Comparison of ENCODE assay signal across 8 cellular contexts in the genomic region with DNA sequence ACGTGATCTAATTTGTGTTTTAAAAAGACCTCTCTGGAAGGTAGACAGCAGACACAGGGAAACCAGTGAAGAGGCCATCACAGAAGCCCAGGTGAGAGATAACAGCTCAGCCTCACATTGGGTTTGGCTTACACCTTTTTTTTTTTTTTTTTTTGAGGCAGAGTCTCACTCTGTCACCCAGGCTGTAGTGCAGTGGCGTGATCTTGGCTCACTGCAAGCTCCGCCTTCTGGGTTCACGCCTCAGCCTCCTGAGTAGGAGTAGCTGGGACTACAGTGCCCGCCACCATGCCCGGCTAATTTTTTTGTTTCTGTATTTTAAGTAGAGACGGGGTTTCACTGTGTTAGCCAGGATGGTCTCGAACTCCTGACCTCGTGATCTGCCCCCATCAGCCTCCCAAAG.
DNase-seq lines count a peak whose midpoint lies in the region; ATAC-seq and TF ChIP-seq lines count a peak whose summit lies in the region.
"Not testable (repeated sequence)": the region's sequence is repeated elsewhere in the genome, so short reads cannot be mapped to it uniquely, and the experiment has no call there.

No MANE protein-coding gene starts in this region.

- not testable (repeated sequence) for H3K9me3 ChIP-seq in CD4-positive, alpha-beta T cell (ENCODE audit: control insufficient read depth, low read length); naive thymus-derived CD4-positive, alpha-beta T cell (ENCODE audit: control insufficient read depth in 2 of 3, low read length in 3 of 3); skeletal muscle tissue (ENCODE audit: control insufficient read depth in 3 of 3, low read length in 3 of 3)

- not testable (repeated sequence) for H3K4me1 Mint-ChIP-seq in CD4-positive, alpha-beta T cell (ENCODE audit: low read depth); naive thymus-derived CD4-positive, alpha-beta T cell
- H3K4me1 Mint-ChIP-seq in T-cell, result peaks cover 13 to 19% (median 13%) of the 10 kb centered on the region in 3 donors
- peaks cover 16% of the 10 kb centered on the region for H3K4me1 Mint-ChIP-seq in activated CD8-positive, alpha-beta memory T cell treated with anti-CD3 and anti-CD28 coated beads, Interleukin-2, amount 10 ng/mL, durations not matched to agents 7 days and 5 days
- H3K4me1 Mint-ChIP-seq in brain, result peaks cover 46% of the 10 kb centered on the region
- peaks cover 51% of the 10 kb centered on the region for H3K4me1 Mint-ChIP-seq in stimulated activated naive CD8-positive, alpha-beta T cell treated with anti-CD3 and anti-CD28 coated beads, Interleukin-15, Interleukin-2, amounts not matched to agents 100 ng/mL and 50 ng/mL, for 24 hours (ENCODE audit: low read depth)

- not testable (repeated sequence) for H3K9me3 Mint-ChIP-seq in CD4-positive, alpha-beta T cell; T-cell; activated CD8-positive, alpha-beta memory T cell treated with anti-CD3 and anti-CD28 coated beads, Interleukin-2, amount 10 ng/mL, durations not matched to agents 7 days and 5 days (ENCODE audit: low read depth); brain; naive thymus-derived CD4-positive, alpha-beta T cell; stimulated activated naive CD8-positive, alpha-beta T cell treated with anti-CD3 and anti-CD28 coated beads, Interleukin-15, Interleukin-2, amounts not matched to agents 100 ng/mL and 50 ng/mL, for 24 hours

- H3K27me3 ChIP-seq in CD4-positive, alpha-beta T cell (ENCODE audit: control insufficient read depth, insufficient read depth, low read length); naive thymus-derived CD4-positive, alpha-beta T cell (ENCODE audit: control insufficient read depth in 2 of 2, insufficient read depth in 2 of 2, low read length in 2 of 2); skeletal muscle tissue (ENCODE audit: control insufficient read depth in 3 of 3, insufficient read depth in 3 of 3, low read length in 3 of 3): not testable (repeated sequence)

- TF ChIP-seq CTCF in CD4-positive, alpha-beta T cell (IDR thresholded peaks at IDR 0.05); brain (conservative IDR thresholded peaks at IDR 0.05): not testable (repeated sequence)

- H3K9ac ChIP-seq in skeletal muscle tissue (ENCODE audit: low read depth in 1 of 3, low read length in 3 of 3), result not testable (repeated sequence)

- not testable (repeated sequence) for H3K27ac ChIP-seq in CD4-positive, alpha-beta T cell (ENCODE audit: low read depth, low read length); naive thymus-derived CD4-positive, alpha-beta T cell (ENCODE audit: low read depth, low read length)
- peak overlapping the region; percentile 85 for H3K27ac ChIP-seq in skeletal muscle tissue (ENCODE audit: low read depth, low read length)

- intact Hi-C loops in CD4-positive, alpha-beta T cell (cut with DNase I, micrococcal nuclease); naive thymus-derived CD4-positive, alpha-beta T cell (cut with micrococcal nuclease): not testable (repeated sequence)

- not testable (repeated sequence) for H3K27me3 Mint-ChIP-seq in CD4-positive, alpha-beta T cell; T-cell; activated CD8-positive, alpha-beta memory T cell treated with anti-CD3 and anti-CD28 coated beads, Interleukin-2, amount 10 ng/mL, durations not matched to agents 7 days and 5 days; brain; naive thymus-derived CD4-positive, alpha-beta T cell; stimulated activated naive CD8-positive, alpha-beta T cell treated with anti-CD3 and anti-CD28 coated beads, Interleukin-15, Interleukin-2, amounts not matched to agents 100 ng/mL and 50 ng/mL, for 24 hours

- H3K36me3 Mint-ChIP-seq in CD4-positive, alpha-beta T cell (ENCODE audit: low read depth); T-cell; activated CD8-positive, alpha-beta memory T cell treated with anti-CD3 and anti-CD28 coated beads, Interleukin-2, amount 10 ng/mL, durations not matched to agents 7 days and 5 days; brain; naive thymus-derived CD4-positive, alpha-beta T cell; stimulated activated naive CD8-positive, alpha-beta T cell treated with anti-CD3 and anti-CD28 coated beads, Interleukin-15, Interleukin-2, amounts not matched to agents 100 ng/mL and 50 ng/mL, for 24 hours (ENCODE audit: low read depth): not testable (repeated sequence)

- DNase-seq in CD4-positive, alpha-beta T cell; activated CD8-positive, alpha-beta memory T cell treated with anti-CD3 and anti-CD28 coated beads, Interleukin-2, amount 10 ng/mL, durations not matched to agents 7 days and 5 days; naive thymus-derived CD4-positive, alpha-beta T cell: not testable (repeated sequence)
- DNase-seq in T-cell, result peak in 26 of 34 experiments; percentile 6 to 54 (median 30)
- peak; percentile 11 for DNase-seq in activated gamma-delta T cell treated with anti-CD3 and anti-CD28 coated beads, Interleukin-2, amount 50 U/mL, for 16 hours (ENCODE audit: low read depth)

- not testable (repeated sequence) for H3K27ac Mint-ChIP-seq in CD4-positive, alpha-beta T cell; T-cell; activated CD8-positive, alpha-beta memory T cell treated with anti-CD3 and anti-CD28 coated beads, Interleukin-2, amount 10 ng/mL, durations not matched to agents 7 days and 5 days; naive thymus-derived CD4-positive, alpha-beta T cell
- H3K27ac Mint-ChIP-seq in brain, result peak overlapping the region in 4 of 5 experiments; percentile 8 to 74 (median 46)
- peak overlapping the region; percentile 71 for H3K27ac Mint-ChIP-seq in stimulated activated naive CD8-positive, alpha-beta T cell treated with anti-CD3 and anti-CD28 coated beads, Interleukin-15, Interleukin-2, amounts not matched to agents 100 ng/mL and 50 ng/mL, for 24 hours

- CTCF ChIA-PET in CD4-positive, alpha-beta T cell (lab: Charles Lee), result interaction anchor here (0.9 kb wide), 1 partner anchor 10 kb away, joined by 3 read pairs; no protein-coding TSS in a partner anchor
- CTCF ChIA-PET in T-cell (lab: Charles Lee), result interaction anchor here in 1 of 2 donors (0.6 kb wide), 2 partner anchors 340 to 1869 kb away, joined by 3 read pairs; no protein-coding TSS in a partner anchor
- CTCF ChIA-PET in activated CD8-positive, alpha-beta memory T cell treated with anti-CD3 and anti-CD28 coated beads, Interleukin-2, amount 10 ng/mL, durations not matched to agents 7 days and 5 days (lab: Charles Lee); naive thymus-derived CD4-positive, alpha-beta T cell (lab: Charles Lee): not testable (repeated sequence)

- not testable (repeated sequence) for H3K4me3 ChIP-seq in naive thymus-derived CD4-positive, alpha-beta T cell (ENCODE audit: low read length); skeletal muscle tissue (ENCODE audit: low read length in 3 of 3)

- POLR2A ChIA-PET in CD4-positive, alpha-beta T cell (lab: Charles Lee), result interaction anchor here (1.0 kb wide), 1 partner anchor 301 kb away, joined by 3 read pairs; no protein-coding TSS in a partner anchor
- POLR2A ChIA-PET in T-cell (lab: Charles Lee), result interaction anchor here (0.6 kb wide), 3 partner anchors 32 to 1218 kb away, joined by 3 to 8 read pairs (median 4); no protein-coding TSS in a partner anchor
- POLR2A ChIA-PET in naive thymus-derived CD4-positive, alpha-beta T cell (lab: Charles Lee), result not testable (repeated sequence)

- peaks cover 0 to 19% of the 10 kb centered on the region in 2 donors for H3K4me1 ChIP-seq in naive thymus-derived CD4-positive, alpha-beta T cell (ENCODE audit: control insufficient read depth in 2 of 2, insufficient read depth in 2 of 2, low read length in 2 of 2)
- H3K4me1 ChIP-seq in skeletal muscle tissue (ENCODE audit: control insufficient read depth in 3 of 3, insufficient read depth in 3 of 3, low read length in 3 of 3), result peaks cover 24 to 40% (median 25%) of the 10 kb centered on the region in 3 donors

- H3K4me3 Mint-ChIP-seq in CD4-positive, alpha-beta T cell; T-cell; activated CD8-positive, alpha-beta memory T cell treated with anti-CD3 and anti-CD28 coated beads, Interleukin-2, amount 10 ng/mL, durations not matched to agents 7 days and 5 days; brain; naive thymus-derived CD4-positive, alpha-beta T cell; stimulated activated naive CD8-positive, alpha-beta T cell treated with anti-CD3 and anti-CD28 coated beads, Interleukin-15, Interleukin-2, amounts not matched to agents 100 ng/mL and 50 ng/mL, for 24 hours: not testable (repeated sequence)

- ATAC-seq in CD4-positive, alpha-beta T cell (ENCODE audit: poor library complexity), result peak; percentile 26
- ATAC-seq in T-cell (replicated peaks in 1 of 4), result peak in 3 of 4 experiments; percentile 11 to 73 (median 63)
- ATAC-seq in activated CD8-positive, alpha-beta memory T cell treated with anti-CD3 and anti-CD28 coated beads, Interleukin-2, amount 10 ng/mL, durations not matched to agents 7 days and 5 days, result peak; percentile 47
- peak; percentile 89 for ATAC-seq in naive thymus-derived CD4-positive, alpha-beta T cell

- H3K36me3 ChIP-seq in naive thymus-derived CD4-positive, alpha-beta T cell (ENCODE audit: control insufficient read depth in 2 of 3, insufficient read depth in 3 of 3, low read length in 3 of 3); skeletal muscle tissue (ENCODE audit: control insufficient read depth in 3 of 3, insufficient read depth in 3 of 3, low read length in 3 of 3): not testable (repeated sequence)

Comparison
In these comparisons a context has a peak if more than half of its experiments do, and no peak if none do; other contexts are left out.
1. ATAC-seq: peak in every context shown above with its lines; median percentile 89 in naive thymus-derived CD4-positive, alpha-beta T cell; 63 in T-cell; 47 in activated CD8-positive, alpha-beta memory T cell treated with anti-CD3 and anti-CD28 coated beads, Interleukin-2, amount 10 ng/mL, durations not matched to agents 7 days and 5 days; 26 in CD4-positive, alpha-beta T cell.